Comparison of ENCODE assay signal across 1 cellular context in the genomic region with DNA sequence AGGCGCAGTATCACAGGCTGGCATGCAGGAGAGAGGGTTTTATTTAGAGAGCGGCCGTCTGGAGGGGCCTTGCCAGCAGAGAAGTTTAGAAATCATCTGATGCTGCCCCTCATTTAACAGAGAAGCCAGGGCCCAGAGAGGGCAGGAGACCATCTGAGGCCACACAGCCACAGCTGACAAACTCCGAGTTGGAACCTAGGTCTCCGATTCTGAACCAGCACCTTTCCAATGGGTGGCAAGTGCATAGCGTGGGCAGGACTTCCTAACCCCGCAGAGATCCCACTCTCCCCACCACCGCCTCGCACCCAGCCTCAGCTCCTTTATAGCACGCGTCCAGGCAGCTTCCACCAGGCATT.
TF ChIP-seq lines count a peak whose summit lies in the region.

No MANE protein-coding gene starts in this region.

TF ChIP-seq in K562, 482 proteins besides CTCF, POLR2A, EP300 and RAD21 (continued from another document):
- no peak for TF ChIP-seq FOXA3 (CRISPR knock-in tag; conservative IDR thresholded peaks at IDR 0.05 in 1 of 2, IDR thresholded peaks at IDR 0.05 in 1 of 2)
- TF ChIP-seq RBM25 (IDR thresholded peaks at IDR 0.05; ENCODE audit: low read depth, low read length, severe bottlenecking), result peak; percentile 59
- TF ChIP-seq, protein P1, sequence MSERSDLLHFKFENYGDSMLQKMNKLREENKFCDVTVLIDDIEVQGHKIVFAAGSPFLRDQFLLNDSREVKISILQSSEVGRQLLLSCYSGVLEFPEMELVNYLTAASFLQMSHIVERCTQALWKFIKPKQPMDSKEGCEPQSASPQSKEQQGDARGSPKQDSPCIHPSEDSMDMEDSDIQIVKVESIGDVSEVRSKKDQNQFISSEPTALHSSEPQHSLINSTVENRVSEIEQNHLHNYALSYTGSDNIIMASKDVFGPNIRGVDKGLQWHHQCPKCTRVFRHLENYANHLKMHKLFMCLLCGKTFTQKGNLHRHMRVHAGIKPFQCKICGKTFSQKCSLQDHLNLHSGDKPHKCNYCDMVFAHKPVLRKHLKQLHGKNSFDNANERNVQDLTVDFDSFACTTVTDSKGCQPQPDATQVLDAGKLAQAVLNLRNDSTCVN (CRISPR knock-in tag; IDR thresholded peaks at IDR 0.05), result no peak
- TF ChIP-seq ZNF384 (IDR thresholded peaks at IDR 0.05; ENCODE audit: low read depth, low read length), result no peak
- TF ChIP-seq, protein P2, sequence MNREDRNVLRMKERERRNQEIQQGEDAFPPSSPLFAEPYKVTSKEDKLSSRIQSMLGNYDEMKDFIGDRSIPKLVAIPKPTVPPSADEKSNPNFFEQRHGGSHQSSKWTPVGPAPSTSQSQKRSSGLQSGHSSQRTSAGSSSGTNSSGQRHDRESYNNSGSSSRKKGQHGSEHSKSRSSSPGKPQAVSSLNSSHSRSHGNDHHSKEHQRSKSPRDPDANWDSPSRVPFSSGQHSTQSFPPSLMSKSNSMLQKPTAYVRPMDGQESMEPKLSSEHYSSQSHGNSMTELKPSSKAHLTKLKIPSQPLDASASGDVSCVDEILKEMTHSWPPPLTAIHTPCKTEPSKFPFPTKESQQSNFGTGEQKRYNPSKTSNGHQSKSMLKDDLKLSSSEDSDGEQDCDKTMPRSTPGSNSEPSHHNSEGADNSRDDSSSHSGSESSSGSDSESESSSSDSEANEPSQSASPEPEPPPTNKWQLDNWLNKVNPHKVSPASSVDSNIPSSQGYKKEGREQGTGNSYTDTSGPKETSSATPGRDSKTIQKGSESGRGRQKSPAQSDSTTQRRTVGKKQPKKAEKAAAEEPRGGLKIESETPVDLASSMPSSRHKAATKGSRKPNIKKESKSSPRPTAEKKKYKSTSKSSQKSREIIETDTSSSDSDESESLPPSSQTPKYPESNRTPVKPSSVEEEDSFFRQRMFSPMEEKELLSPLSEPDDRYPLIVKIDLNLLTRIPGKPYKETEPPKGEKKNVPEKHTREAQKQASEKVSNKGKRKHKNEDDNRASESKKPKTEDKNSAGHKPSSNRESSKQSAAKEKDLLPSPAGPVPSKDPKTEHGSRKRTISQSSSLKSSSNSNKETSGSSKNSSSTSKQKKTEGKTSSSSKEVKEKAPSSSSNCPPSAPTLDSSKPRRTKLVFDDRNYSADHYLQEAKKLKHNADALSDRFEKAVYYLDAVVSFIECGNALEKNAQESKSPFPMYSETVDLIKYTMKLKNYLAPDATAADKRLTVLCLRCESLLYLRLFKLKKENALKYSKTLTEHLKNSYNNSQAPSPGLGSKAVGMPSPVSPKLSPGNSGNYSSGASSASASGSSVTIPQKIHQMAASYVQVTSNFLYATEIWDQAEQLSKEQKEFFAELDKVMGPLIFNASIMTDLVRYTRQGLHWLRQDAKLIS (CRISPR knock-in tag; IDR thresholded peaks at IDR 0.05), result no peak
- TF ChIP-seq EHMT2 (IDR thresholded peaks at IDR 0.05), result no peak
- TF ChIP-seq ZFP36 (IDR thresholded peaks at IDR 0.05; ENCODE audit: low read depth, low read length, partially characterized antibody), result peak; percentile 70
